Comparison of ENCODE assay signal across 2 cellular contexts in genomic region chr5:39169081-39169480, GRCh38.
TF ChIP-seq lines count a peak whose summit lies in the region.

No MANE protein-coding gene starts in this region.

TF ChIP-seq in K562, 482 proteins besides CTCF, POLR2A, EP300 and RAD21:
- TF ChIP-seq HNRNPUL1 (IDR thresholded peaks at IDR 0.05; ENCODE audit: low read length), result no peak
- no peak for TF ChIP-seq LCOR (CRISPR knock-in tag; IDR thresholded peaks at IDR 0.05)
- no peak for TF ChIP-seq CBX2 (IDR thresholded peaks at IDR 0.05; ENCODE audit: insufficient read depth, low read length, poor library complexity, severe bottlenecking)
- TF ChIP-seq IRF9 (tag; IDR thresholded peaks at IDR 0.05), result no peak
- no peak for TF ChIP-seq ZNF23 (CRISPR knock-in tag; IDR thresholded peaks at IDR 0.05)
- TF ChIP-seq ARID3B (CRISPR knock-in tag; IDR thresholded peaks at IDR 0.05; ENCODE audit: borderline replicate concordance), result no peak
- no peak for TF ChIP-seq SAP30 (IDR thresholded peaks at IDR 0.05; ENCODE audit: borderline replicate concordance, insufficient read depth, low read depth, low read length, poor library complexity, severe bottlenecking)
- no peak for TF ChIP-seq TCF3 (CRISPR knock-in tag; IDR thresholded peaks at IDR 0.05)
- no peak for TF ChIP-seq NR2C2 (CRISPR knock-in tag; IDR thresholded peaks at IDR 0.05)
- no peak for TF ChIP-seq NR2C2 (tag; IDR thresholded peaks at IDR 0.05)
- TF ChIP-seq SAFB2 (IDR thresholded peaks at IDR 0.05; ENCODE audit: borderline replicate concordance, low read depth, low read length, severe bottlenecking), result no peak
- TF ChIP-seq SMC3 (conservative IDR thresholded peaks at IDR 0.05; ENCODE audit: insufficient read depth, low read depth, low read length), result no peak
- TF ChIP-seq CHAMP1 (IDR thresholded peaks at IDR 0.05), result no peak
- no peak for TF ChIP-seq MLLT1 (IDR thresholded peaks at IDR 0.05)
- no peak for TF ChIP-seq CHD1 (IDR thresholded peaks at IDR 0.05; ENCODE audit: low read length)
- no peak for TF ChIP-seq SUPT5H (IDR thresholded peaks at IDR 0.05)
- no peak for TF ChIP-seq NFRKB (IDR thresholded peaks at IDR 0.05; ENCODE audit: low read depth)
- no peak for TF ChIP-seq KAT7 (CRISPR knock-in tag; IDR thresholded peaks at IDR 0.05; ENCODE audit: borderline replicate concordance)
- TF ChIP-seq ZKSCAN1 (IDR thresholded peaks at IDR 0.05; ENCODE audit: low read depth, low read length), result no peak
- no peak for TF ChIP-seq MEF2D (tag; conservative IDR thresholded peaks at IDR 0.05; ENCODE audit: low read depth)

TF ChIP-seq in GM12891, 5 proteins besides CTCF, POLR2A, EP300 and RAD21:
- no peak for TF ChIP-seq TAF1 (IDR thresholded peaks at IDR 0.05; ENCODE audit: low read depth, low read length)
- TF ChIP-seq PAX5 (IDR thresholded peaks at IDR 0.05; ENCODE audit: insufficient read depth, low read length, severe bottlenecking), result no peak
- no peak for TF ChIP-seq POLR2AphosphoS5 (IDR thresholded peaks at IDR 0.05; ENCODE audit: low read depth, low read length)
- no peak for TF ChIP-seq SPI1 (IDR thresholded peaks at IDR 0.05; ENCODE audit: low read depth, low read length)
- no peak for TF ChIP-seq POU2F2 (IDR thresholded peaks at IDR 0.05; ENCODE audit: low read depth, low read length)
